In the genomic region with DNA sequence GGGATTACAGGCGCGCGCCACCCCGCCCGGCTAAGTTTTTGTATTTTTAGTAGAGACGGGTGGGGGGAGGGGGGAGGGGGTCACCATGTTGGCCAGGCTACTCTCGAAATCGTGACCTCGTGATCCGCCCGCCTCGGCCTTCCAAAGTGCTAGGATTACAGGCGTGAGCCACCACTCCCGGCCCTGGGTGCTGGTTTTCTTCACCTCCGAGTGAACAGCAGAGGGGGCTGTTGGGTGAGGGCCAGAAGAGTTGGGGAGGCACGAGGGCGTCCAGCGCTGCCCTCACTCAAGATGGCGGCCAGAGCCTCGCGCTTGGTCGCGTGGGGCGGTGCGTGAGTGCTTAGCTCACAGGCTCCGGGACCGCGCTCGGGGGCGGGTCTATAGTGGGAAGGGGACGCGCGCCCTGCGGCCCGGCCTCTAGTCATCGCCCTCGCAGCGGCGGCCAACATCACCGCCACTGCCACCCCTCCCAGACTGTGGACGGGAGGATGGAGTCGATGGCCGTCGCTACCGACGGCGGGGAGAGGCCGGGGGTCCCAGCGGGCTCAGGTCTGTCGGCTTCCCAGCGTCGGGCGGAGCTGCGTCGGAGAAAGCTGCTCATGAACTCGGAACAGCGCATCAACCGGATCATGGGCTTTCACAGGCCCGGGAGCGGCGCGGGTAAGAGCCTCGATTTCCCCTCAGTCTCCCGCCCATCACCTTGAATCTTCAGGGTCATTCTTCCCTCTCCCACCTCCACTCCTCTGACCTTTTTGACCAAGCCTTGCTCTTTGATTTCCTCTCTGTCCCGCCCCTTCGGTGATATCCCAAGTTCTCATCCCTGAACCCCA, we compare ENCODE assay signal across 1 cellular context.
A peak's percentile ranks its signal among the peaks of the same experiment; 100 is the strongest.
TF ChIP-seq lines count a peak whose summit lies in the region.

A gene (plus strand): TSS at position 416 of the 830 bp plus-strand sequence. CDS start 73 bp downstream, at position 489.

TF ChIP-seq in K562, 482 proteins besides CTCF, POLR2A, EP300 and RAD21 (continued from another document and continues in another):
- TF ChIP-seq, protein P1, sequence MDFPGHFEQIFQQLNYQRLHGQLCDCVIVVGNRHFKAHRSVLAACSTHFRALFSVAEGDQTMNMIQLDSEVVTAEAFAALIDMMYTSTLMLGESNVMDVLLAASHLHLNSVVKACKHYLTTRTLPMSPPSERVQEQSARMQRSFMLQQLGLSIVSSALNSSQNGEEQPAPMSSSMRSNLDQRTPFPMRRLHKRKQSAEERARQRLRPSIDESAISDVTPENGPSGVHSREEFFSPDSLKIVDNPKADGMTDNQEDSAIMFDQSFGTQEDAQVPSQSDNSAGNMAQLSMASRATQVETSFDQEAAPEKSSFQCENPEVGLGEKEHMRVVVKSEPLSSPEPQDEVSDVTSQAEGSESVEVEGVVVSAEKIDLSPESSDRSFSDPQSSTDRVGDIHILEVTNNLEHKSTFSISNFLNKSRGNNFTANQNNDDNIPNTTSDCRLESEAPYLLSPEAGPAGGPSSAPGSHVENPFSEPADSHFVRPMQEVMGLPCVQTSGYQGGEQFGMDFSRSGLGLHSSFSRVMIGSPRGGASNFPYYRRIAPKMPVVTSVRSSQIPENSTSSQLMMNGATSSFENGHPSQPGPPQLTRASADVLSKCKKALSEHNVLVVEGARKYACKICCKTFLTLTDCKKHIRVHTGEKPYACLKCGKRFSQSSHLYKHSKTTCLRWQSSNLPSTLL (IDR thresholded peaks at IDR 0.05), result no peak
- TF ChIP-seq ZNF764 (CRISPR knock-in tag; IDR thresholded peaks at IDR 0.05; ENCODE audit: low read depth), result no peak
- TF ChIP-seq NCOR1 (IDR thresholded peaks at IDR 0.05), result no peak
- no peak for TF ChIP-seq SMARCE1 (IDR thresholded peaks at IDR 0.05)
- TF ChIP-seq FOSL1 (tag; conservative IDR thresholded peaks at IDR 0.05), result peak; percentile 52; the same call in 1 of the 2 replicates
- TF ChIP-seq CCAR2 (IDR thresholded peaks at IDR 0.05; ENCODE audit: low read depth, low read length), result no peak
- TF ChIP-seq, protein P2, sequence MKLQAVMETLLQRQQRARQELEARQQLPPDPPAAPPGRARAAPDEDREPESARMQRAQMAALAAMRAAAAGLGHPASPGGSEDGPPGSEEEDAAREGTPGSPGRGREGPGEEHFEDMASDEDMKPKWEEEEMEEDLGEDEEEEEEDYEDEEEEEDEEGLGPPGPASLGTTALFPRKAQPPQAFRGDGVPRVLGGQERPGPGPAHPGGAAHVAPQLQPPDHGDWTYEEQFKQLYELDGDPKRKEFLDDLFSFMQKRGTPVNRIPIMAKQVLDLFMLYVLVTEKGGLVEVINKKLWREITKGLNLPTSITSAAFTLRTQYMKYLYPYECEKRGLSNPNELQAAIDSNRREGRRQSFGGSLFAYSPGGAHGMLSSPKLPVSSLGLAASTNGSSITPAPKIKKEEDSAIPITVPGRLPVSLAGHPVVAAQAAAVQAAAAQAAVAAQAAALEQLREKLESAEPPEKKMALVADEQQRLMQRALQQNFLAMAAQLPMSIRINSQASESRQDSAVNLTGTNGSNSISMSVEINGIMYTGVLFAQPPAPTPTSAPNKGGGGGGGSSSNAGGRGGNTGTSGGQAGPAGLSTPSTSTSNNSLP (IDR thresholded peaks at IDR 0.05; ENCODE audit: borderline replicate concordance, low read depth, low read length), result no peak
- TF ChIP-seq TBP (optimal IDR thresholded peaks at IDR 0.05; ENCODE audit: low read depth, low read length), result peak; percentile 79
- TF ChIP-seq HCFC1 (IDR thresholded peaks at IDR 0.05; ENCODE audit: low read depth, low read length), result peak; percentile 97
- TF ChIP-seq ZNF57 (CRISPR knock-in tag; IDR thresholded peaks at IDR 0.05), result no peak
- TF ChIP-seq HNRNPH1 (optimal IDR thresholded peaks at IDR 0.05; ENCODE audit: low read depth, low read length), result no peak
- no peak for TF ChIP-seq ZNF146 (CRISPR knock-in tag; IDR thresholded peaks at IDR 0.05; ENCODE audit: unreplicated experiment)
- TF ChIP-seq, protein P3, sequence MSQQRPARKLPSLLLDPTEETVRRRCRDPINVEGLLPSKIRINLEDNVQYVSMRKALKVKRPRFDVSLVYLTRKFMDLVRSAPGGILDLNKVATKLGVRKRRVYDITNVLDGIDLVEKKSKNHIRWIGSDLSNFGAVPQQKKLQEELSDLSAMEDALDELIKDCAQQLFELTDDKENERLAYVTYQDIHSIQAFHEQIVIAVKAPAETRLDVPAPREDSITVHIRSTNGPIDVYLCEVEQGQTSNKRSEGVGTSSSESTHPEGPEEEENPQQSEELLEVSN (IDR thresholded peaks at IDR 0.05; ENCODE audit: borderline replicate concordance in 1 of 2, extremely low read depth in 1 of 2, insufficient read depth in 1 of 2, insufficient read length in 1 of 2, low read depth in 1 of 2, low read length in 1 of 2, poor library complexity in 1 of 2, severe bottlenecking in 1 of 2), result peak; percentile 66 to 85
- TF ChIP-seq ZC3H8 (IDR thresholded peaks at IDR 0.05), result no peak
- TF ChIP-seq, protein P4, sequence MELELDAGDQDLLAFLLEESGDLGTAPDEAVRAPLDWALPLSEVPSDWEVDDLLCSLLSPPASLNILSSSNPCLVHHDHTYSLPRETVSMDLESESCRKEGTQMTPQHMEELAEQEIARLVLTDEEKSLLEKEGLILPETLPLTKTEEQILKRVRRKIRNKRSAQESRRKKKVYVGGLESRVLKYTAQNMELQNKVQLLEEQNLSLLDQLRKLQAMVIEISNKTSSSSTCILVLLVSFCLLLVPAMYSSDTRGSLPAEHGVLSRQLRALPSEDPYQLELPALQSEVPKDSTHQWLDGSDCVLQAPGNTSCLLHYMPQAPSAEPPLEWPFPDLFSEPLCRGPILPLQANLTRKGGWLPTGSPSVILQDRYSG (tag; conservative IDR thresholded peaks at IDR 0.05; ENCODE audit: low read depth), result no peak
- TF ChIP-seq, protein P5, sequence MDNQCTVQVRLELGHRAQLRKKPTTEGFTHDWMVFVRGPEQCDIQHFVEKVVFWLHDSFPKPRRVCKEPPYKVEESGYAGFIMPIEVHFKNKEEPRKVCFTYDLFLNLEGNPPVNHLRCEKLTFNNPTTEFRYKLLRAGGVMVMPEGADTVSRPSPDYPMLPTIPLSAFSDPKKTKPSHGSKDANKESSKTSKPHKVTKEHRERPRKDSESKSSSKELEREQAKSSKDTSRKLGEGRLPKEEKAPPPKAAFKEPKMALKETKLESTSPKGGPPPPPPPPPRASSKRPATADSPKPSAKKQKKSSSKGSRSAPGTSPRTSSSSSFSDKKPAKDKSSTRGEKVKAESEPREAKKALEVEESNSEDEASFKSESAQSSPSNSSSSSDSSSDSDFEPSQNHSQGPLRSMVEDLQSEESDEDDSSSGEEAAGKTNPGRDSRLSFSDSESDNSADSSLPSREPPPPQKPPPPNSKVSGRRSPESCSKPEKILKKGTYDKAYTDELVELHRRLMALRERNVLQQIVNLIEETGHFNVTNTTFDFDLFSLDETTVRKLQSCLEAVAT (IDR thresholded peaks at IDR 0.05), result no peak
- no peak for TF ChIP-seq BRD9 (IDR thresholded peaks at IDR 0.05; ENCODE audit: low read depth, partially characterized antibody)
- no peak for TF ChIP-seq ZNF408 (CRISPR knock-in tag; IDR thresholded peaks at IDR 0.05; ENCODE audit: low read depth)
- no peak for TF ChIP-seq DDX20 (tag; IDR thresholded peaks at IDR 0.05; ENCODE audit: low read depth)
- TF ChIP-seq TFAM (CRISPR knock-in tag; conservative IDR thresholded peaks at IDR 0.05), result no peak
- TF ChIP-seq ARID2 (IDR thresholded peaks at IDR 0.05), result no peak
- TF ChIP-seq, protein P6, sequence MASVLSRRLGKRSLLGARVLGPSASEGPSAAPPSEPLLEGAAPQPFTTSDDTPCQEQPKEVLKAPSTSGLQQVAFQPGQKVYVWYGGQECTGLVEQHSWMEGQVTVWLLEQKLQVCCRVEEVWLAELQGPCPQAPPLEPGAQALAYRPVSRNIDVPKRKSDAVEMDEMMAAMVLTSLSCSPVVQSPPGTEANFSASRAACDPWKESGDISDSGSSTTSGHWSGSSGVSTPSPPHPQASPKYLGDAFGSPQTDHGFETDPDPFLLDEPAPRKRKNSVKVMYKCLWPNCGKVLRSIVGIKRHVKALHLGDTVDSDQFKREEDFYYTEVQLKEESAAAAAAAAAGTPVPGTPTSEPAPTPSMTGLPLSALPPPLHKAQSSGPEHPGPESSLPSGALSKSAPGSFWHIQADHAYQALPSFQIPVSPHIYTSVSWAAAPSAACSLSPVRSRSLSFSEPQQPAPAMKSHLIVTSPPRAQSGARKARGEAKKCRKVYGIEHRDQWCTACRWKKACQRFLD (CRISPR knock-in tag; IDR thresholded peaks at IDR 0.05), result peak; percentile 83
- TF ChIP-seq ZNF75A (CRISPR knock-in tag; IDR thresholded peaks at IDR 0.05), result no peak
- no peak for TF ChIP-seq KDM2B (CRISPR knock-in tag; IDR thresholded peaks at IDR 0.05)
- TF ChIP-seq COPS2 (conservative IDR thresholded peaks at IDR 0.05), result no peak
- TF ChIP-seq POLR2G (IDR thresholded peaks at IDR 0.05; ENCODE audit: low read depth, low read length), result peak; percentile 97
- peak; percentile 88 for TF ChIP-seq BHLHE40 (IDR thresholded peaks at IDR 0.05; ENCODE audit: low read length)
- 0 out of 2 replicates have a peak, but pooled peaks have one; percentile 8 for TF ChIP-seq MAFK (IDR thresholded peaks at IDR 0.05; ENCODE audit: low read length)
- TF ChIP-seq HDAC2 (IDR thresholded peaks at IDR 0.05), result no peak
- no peak for TF ChIP-seq SMARCA4 (IDR thresholded peaks at IDR 0.05)
- TF ChIP-seq, protein P7, sequence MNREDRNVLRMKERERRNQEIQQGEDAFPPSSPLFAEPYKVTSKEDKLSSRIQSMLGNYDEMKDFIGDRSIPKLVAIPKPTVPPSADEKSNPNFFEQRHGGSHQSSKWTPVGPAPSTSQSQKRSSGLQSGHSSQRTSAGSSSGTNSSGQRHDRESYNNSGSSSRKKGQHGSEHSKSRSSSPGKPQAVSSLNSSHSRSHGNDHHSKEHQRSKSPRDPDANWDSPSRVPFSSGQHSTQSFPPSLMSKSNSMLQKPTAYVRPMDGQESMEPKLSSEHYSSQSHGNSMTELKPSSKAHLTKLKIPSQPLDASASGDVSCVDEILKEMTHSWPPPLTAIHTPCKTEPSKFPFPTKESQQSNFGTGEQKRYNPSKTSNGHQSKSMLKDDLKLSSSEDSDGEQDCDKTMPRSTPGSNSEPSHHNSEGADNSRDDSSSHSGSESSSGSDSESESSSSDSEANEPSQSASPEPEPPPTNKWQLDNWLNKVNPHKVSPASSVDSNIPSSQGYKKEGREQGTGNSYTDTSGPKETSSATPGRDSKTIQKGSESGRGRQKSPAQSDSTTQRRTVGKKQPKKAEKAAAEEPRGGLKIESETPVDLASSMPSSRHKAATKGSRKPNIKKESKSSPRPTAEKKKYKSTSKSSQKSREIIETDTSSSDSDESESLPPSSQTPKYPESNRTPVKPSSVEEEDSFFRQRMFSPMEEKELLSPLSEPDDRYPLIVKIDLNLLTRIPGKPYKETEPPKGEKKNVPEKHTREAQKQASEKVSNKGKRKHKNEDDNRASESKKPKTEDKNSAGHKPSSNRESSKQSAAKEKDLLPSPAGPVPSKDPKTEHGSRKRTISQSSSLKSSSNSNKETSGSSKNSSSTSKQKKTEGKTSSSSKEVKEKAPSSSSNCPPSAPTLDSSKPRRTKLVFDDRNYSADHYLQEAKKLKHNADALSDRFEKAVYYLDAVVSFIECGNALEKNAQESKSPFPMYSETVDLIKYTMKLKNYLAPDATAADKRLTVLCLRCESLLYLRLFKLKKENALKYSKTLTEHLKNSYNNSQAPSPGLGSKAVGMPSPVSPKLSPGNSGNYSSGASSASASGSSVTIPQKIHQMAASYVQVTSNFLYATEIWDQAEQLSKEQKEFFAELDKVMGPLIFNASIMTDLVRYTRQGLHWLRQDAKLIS (CRISPR knock-in tag; IDR thresholded peaks at IDR 0.05), result peak; percentile 74; the same call in 1 of the 2 replicates
- TF ChIP-seq HNRNPL (IDR thresholded peaks at IDR 0.05; ENCODE audit: low read depth, low read length), result 0 out of 2 replicates have a peak, but pooled peaks have one; percentile 32
- no peak for TF ChIP-seq RFX5 (IDR thresholded peaks at IDR 0.05; ENCODE audit: low read depth, low read length)
- no peak for TF ChIP-seq ASH1L (IDR thresholded peaks at IDR 0.05; ENCODE audit: borderline replicate concordance, low read depth, partially characterized antibody)
- TF ChIP-seq ZNF551 (CRISPR knock-in tag; IDR thresholded peaks at IDR 0.05), result no peak
- no peak for TF ChIP-seq TAL1 (IDR thresholded peaks at IDR 0.05)
- TF ChIP-seq, protein P8, sequence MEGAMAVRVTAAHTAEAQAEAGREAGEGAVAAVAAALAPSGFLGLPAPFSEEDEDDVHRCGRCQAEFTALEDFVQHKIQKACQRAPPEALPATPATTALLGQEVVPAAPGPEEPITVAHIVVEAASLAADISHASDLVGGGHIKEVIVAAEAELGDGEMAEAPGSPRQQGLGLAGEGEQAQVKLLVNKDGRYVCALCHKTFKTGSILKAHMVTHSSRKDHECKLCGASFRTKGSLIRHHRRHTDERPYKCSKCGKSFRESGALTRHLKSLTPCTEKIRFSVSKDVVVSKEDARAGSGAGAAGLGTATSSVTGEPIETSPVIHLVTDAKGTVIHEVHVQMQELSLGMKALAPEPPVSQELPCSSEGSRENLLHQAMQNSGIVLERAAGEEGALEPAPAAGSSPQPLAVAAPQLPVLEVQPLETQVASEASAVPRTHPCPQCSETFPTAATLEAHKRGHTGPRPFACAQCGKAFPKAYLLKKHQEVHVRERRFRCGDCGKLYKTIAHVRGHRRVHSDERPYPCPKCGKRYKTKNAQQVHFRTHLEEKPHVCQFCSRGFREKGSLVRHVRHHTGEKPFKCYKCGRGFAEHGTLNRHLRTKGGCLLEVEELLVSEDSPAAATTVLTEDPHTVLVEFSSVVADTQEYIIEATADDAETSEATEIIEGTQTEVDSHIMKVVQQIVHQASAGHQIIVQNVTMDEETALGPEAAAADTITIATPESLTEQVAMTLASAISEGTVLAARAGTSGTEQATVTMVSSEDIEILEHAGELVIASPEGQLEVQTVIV (CRISPR knock-in tag; IDR thresholded peaks at IDR 0.05; ENCODE audit: borderline replicate concordance), result no peak
- TF ChIP-seq, protein P9, sequence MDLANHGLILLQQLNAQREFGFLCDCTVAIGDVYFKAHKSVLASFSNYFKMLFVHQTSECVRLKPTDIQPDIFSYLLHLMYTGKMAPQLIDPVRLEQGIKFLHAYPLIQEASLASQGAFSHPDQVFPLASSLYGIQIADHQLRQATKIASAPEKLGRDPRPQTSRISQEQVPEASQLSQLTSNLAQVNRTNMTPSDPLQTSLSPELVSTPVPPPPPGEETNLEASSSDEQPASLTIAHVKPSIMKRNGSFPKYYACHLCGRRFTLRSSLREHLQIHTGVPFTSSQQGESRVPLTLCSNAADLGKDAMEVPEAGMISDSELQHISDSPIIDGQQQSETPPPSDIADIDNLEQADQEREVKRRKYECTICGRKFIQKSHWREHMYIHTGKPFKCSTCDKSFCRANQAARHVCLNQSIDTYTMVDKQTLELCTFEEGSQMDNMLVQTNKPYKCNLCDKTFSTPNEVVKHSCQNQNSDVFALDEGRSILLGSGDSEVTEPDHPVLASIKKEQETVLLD (IDR thresholded peaks at IDR 0.05), result no peak
- TF ChIP-seq BCOR (IDR thresholded peaks at IDR 0.05), result no peak
- no peak for TF ChIP-seq NFXL1 (CRISPR knock-in tag; IDR thresholded peaks at IDR 0.05)
- no peak for TF ChIP-seq TGIF2 (CRISPR knock-in tag; IDR thresholded peaks at IDR 0.05)
- no peak for TF ChIP-seq XRCC4 (IDR thresholded peaks at IDR 0.05; ENCODE audit: extremely low read depth, insufficient read depth, insufficient read length)
- TF ChIP-seq POU5F1 (IDR thresholded peaks at IDR 0.05; ENCODE audit: borderline replicate concordance, low read depth, low read length, partially characterized antibody), result no peak
- no peak for TF ChIP-seq THRAP3 (IDR thresholded peaks at IDR 0.05; ENCODE audit: borderline replicate concordance)
- TF ChIP-seq HLTF (IDR thresholded peaks at IDR 0.05), result no peak
- TF ChIP-seq ZNF444 (CRISPR knock-in tag; IDR thresholded peaks at IDR 0.05), result no peak
- TF ChIP-seq ZFPM2 (CRISPR knock-in tag; IDR thresholded peaks at IDR 0.05), result no peak
- TF ChIP-seq ZNF23 (CRISPR knock-in tag; IDR thresholded peaks at IDR 0.05), result no peak
